Comparison of ENCODE assay signal across 23 cellular contexts in genomic region chr17:4897785-4898184, GRCh38. TPM values are rescaled to one million over a fixed set of nuclear protein-coding genes. Genes with fewer than 3 reads are reported as not detected.
DNase-seq lines count a peak whose midpoint lies in the region; ATAC-seq and TF ChIP-seq lines count a peak whose summit lies in the region.
"Had no signal": no experiment of that assay in that cellular context is flagged by ENCODE, and none has a peak within 500 bp of the region (broad histone marks: within the 10 kb centered on the region; RNA-seq: fewer than 3 reads in every experiment).

No MANE protein-coding gene starts in this region.

- no peak overlapping the region for H2AFZ ChIP-seq in GM23338
- H2AFZ ChIP-seq: GM23248 had no signal

- no peaks in the 10 kb centered on the region for H3K9me2 ChIP-seq in GM23338 (ENCODE audit: insufficient read depth)
- H3K9me2 ChIP-seq: SK-N-SH had no signal

- no peaks in the 10 kb centered on the region for H3K9me3 ChIP-seq in CD4-positive, CD25-positive, alpha-beta regulatory T cell (ENCODE audit: control insufficient read depth in 2 of 2, low read length in 2 of 2)
- H3K9me3 ChIP-seq in neutrophil, result no peaks in the 10 kb centered on the region
- H3K9me3 ChIP-seq: SK-N-SH had no signal

- peak overlapping the region; percentile 95; the same call in 1 of the 2 replicates for H3K4me2 ChIP-seq in GM23338
- H3K4me2 ChIP-seq: SK-N-SH had no signal

- no peaks in the 10 kb centered on the region for H3K27me3 ChIP-seq in CD4-positive, CD25-positive, alpha-beta regulatory T cell (ENCODE audit: control insufficient read depth, insufficient read depth, low read length)
- peaks cover 9% of the 10 kb centered on the region for H3K27me3 ChIP-seq in GM23338 (ENCODE audit: insufficient read depth)
- peaks cover 43% of the 10 kb centered on the region for H3K27me3 ChIP-seq in neutrophil

- H3K36me3 Mint-ChIP-seq in CD4-positive, CD25-positive, alpha-beta regulatory T cell, result peaks cover 10% of the 10 kb centered on the region
- H3K36me3 Mint-ChIP-seq in GM23338 (ENCODE audit: low read depth), result peaks cover 14% of the 10 kb centered on the region; the same call in 2 of the 3 replicates
- peaks cover 23% of the 10 kb centered on the region for H3K36me3 Mint-ChIP-seq in central memory CD8-positive, alpha-beta T cell (ENCODE audit: insufficient read depth)

- DNase-seq in CD4-positive, CD25-positive, alpha-beta regulatory T cell, result no peak
- DNase-seq in GM23338 (ENCODE audit: low spot score) (no peak), superior temporal gyrus (ENCODE audit: extremely low spot score) (no peak), HK-2 (ENCODE audit: unreplicated experiment) (no peak)
- no peak for DNase-seq in central memory CD8-positive, alpha-beta T cell (ENCODE audit: low spot score in 2 of 2)
- DNase-seq in stimulated activated CD4-positive, alpha-beta T cell treated with anti-CD3 and anti-CD28 coated beads, Interleukin-15, amount 100 ng/mL, for 24 hours, result no peak
- DNase-seq: AML-193, DMS53, EL, GM23248, KBM-7, NCI-H1105 treated with DMSO at 0.1 percent for 48 hours, NCI-H1694, NCI-H524, NCI-H82, OCI-M1, SHP77, SK-N-SH had no signal

- TF ChIP-seq CTCF in GM23338 (conservative IDR thresholded peaks at IDR 0.05; ENCODE audit: low read depth in 2 of 2) (no peak), neutrophil (IDR thresholded peaks at IDR 0.05) (no peak)

- H3K9me3 Mint-ChIP-seq in CD4-positive, CD25-positive, alpha-beta regulatory T cell, result peaks cover 0 to 2% (median 0%) of the 10 kb centered on the region in 7 donors
- H3K9me3 Mint-ChIP-seq in GM23338, result no peaks in the 10 kb centered on the region
- no peaks in the 10 kb centered on the region for H3K9me3 Mint-ChIP-seq in central memory CD8-positive, alpha-beta T cell
- H3K9me3 Mint-ChIP-seq: CD8-positive, alpha-beta memory T cell had no signal

- peak overlapping the region in 1 of 3 donors; percentile 85 for H3K27ac Mint-ChIP-seq in CD4-positive, CD25-positive, alpha-beta regulatory T cell
- no peak overlapping the region for H3K27ac Mint-ChIP-seq in GM23338
- H3K27ac Mint-ChIP-seq in central memory CD8-positive, alpha-beta T cell (ENCODE audit: low read depth), result no peak overlapping the region

- no peak overlapping the region for H3K4me3 ChIP-seq in CD4-positive, CD25-positive, alpha-beta regulatory T cell (ENCODE audit: low read depth, low read length)
- H3K4me3 ChIP-seq in GM23338 (no peak overlapping the region), neutrophil (ENCODE audit: low read depth in 1 of 2, low read length in 1 of 2) (no peak overlapping the region)
- H3K4me3 ChIP-seq: GM12878, GM23248 had no signal

- H4K20me1 ChIP-seq in GM23338 (replicated peaks; ENCODE audit: insufficient read depth), result no peaks in the 10 kb centered on the region

- H3K27me3 Mint-ChIP-seq in CD4-positive, CD25-positive, alpha-beta regulatory T cell, result peaks cover 15% of the 10 kb centered on the region
- H3K27me3 Mint-ChIP-seq in GM23338 (ENCODE audit: insufficient read depth, low read depth, poor library complexity), result peaks cover 30% of the 10 kb centered on the region
- H3K27me3 Mint-ChIP-seq in central memory CD8-positive, alpha-beta T cell, result no peaks in the 10 kb centered on the region

- H3K4me3 Mint-ChIP-seq in CD4-positive, CD25-positive, alpha-beta regulatory T cell, result peak overlapping the region in 3 of 4 donors; percentile 10 to 85 (median 79)
- H3K4me3 Mint-ChIP-seq in GM23338, result 0 out of 3 replicates have a peak overlapping the region, but pooled peaks have one; percentile 72
- H3K4me3 Mint-ChIP-seq in central memory CD8-positive, alpha-beta T cell, result peak overlapping the region; percentile 84

- H3K4me1 Mint-ChIP-seq in CD4-positive, CD25-positive, alpha-beta regulatory T cell, result peaks cover 0 to 33% (median 12%) of the 10 kb centered on the region in 4 donors
- H3K4me1 Mint-ChIP-seq in GM23338, result peaks cover 19% of the 10 kb centered on the region
- peaks cover 30% of the 10 kb centered on the region for H3K4me1 Mint-ChIP-seq in central memory CD8-positive, alpha-beta T cell

- H3K79me2 ChIP-seq in GM23338 (replicated peaks; ENCODE audit: insufficient read depth), result no peaks in the 10 kb centered on the region

- peaks cover 33% of the 10 kb centered on the region for H3K4me1 ChIP-seq in CD4-positive, CD25-positive, alpha-beta regulatory T cell (ENCODE audit: control insufficient read depth, insufficient read depth, low read length, poor library complexity, severe bottlenecking)
- H3K4me1 ChIP-seq in GM23338 (ENCODE audit: insufficient read depth) (0 out of 2 replicates have a peak, but pooled peaks cover 5% of the 10 kb centered on the region), neutrophil (ENCODE audit: control insufficient read depth in 1 of 2, insufficient read depth in 1 of 2, low read depth in 1 of 2, low read length in 1 of 2) (peaks cover 33 to 40% of the 10 kb centered on the region in 2 experiments)

- peaks cover 37% of the 10 kb centered on the region for H3F3A ChIP-seq in GM23338 (replicated peaks; ENCODE audit: low read depth)

- H3K36me3 ChIP-seq in CD4-positive, CD25-positive, alpha-beta regulatory T cell (ENCODE audit: control insufficient read depth, insufficient read depth, low read length), result peaks cover 38% of the 10 kb centered on the region
- H3K36me3 ChIP-seq in GM23338 (ENCODE audit: insufficient read depth) (no peaks in the 10 kb centered on the region; the same call in 1 of the 2 replicates), neutrophil (peaks cover 50% of the 10 kb centered on the region)

- no peak for ATAC-seq in CD4-positive, CD25-positive, alpha-beta regulatory T cell (ENCODE audit: low read depth in 2 of 2)
- ATAC-seq in GM23338, result no peak
- ATAC-seq in central memory CD8-positive, alpha-beta T cell (replicated peaks; ENCODE audit: extremely low read depth, poor library complexity, severe bottlenecking), result no peak
- ATAC-seq: GM12878, HCT116, HepG2 had no signal

- no peak overlapping the region for H3K27ac ChIP-seq in CD4-positive, CD25-positive, alpha-beta regulatory T cell (ENCODE audit: insufficient read depth, low read length, poor library complexity, severe bottlenecking)
- H3K27ac ChIP-seq in GM23338 (ENCODE audit: low read depth) (no peak overlapping the region), neutrophil (peak overlapping the region; percentile 95)
- H3K27ac ChIP-seq: GM23248 had no signal

RNA-seq across cellular contexts. Expression of gene C17orf107, which starts 1.6 kb away (rescaled TPM):
- 45.6 TPM for total RNA-seq in CD4-positive, CD25-positive, alpha-beta regulatory T cell
- 1 to 10 TPM; 1.1 to 1.5 (median 1.3) TPM for polyA plus RNA-seq in CD4-positive, CD25-positive, alpha-beta regulatory T cell
- 3.6 and 5.9 TPM in 2 replicates for total RNA-seq in GM23338 (2014; rRNA removed; shearing (Covaris generic))
- 0.78 and 1.9 TPM in 2 replicates for polyA plus RNA-seq in GM23338 (2016; fragmentation: Nextera tagmentation; extraction: Ambion mirVana)

RNA-seq across cellular contexts. Expression of gene CHRNE, which starts 5.1 kb away (rescaled TPM):
- total RNA-seq in CD4-positive, CD25-positive, alpha-beta regulatory T cell, result 3.8 TPM
- under 1 TPM in 2 of 4 donors, not detected in 2; 0.15 to 0.25 TPM for polyA plus RNA-seq in CD4-positive, CD25-positive, alpha-beta regulatory T cell
- 0.23 and 1.2 TPM in 2 replicates for total RNA-seq in GM23338 (2014; rRNA removed; shearing (Covaris generic))
- 0.24 and 0.50 TPM in 2 replicates for polyA plus RNA-seq in GM23338 (2016; fragmentation: Nextera tagmentation; extraction: Ambion mirVana)

RNA-seq across cellular contexts. Expression of gene GP1BA, which starts 34.3 kb away (rescaled TPM):
- 1.9 TPM for total RNA-seq in CD4-positive, CD25-positive, alpha-beta regulatory T cell
- under 1 TPM in 2 of 4 donors, not detected in 2; 0.07 to 0.22 TPM for polyA plus RNA-seq in CD4-positive, CD25-positive, alpha-beta regulatory T cell
- total RNA-seq in GM23338 (2014; rRNA removed; shearing (Covaris generic)), result not detected in 2 replicates
- polyA plus RNA-seq in GM23338 (2016; fragmentation: Nextera tagmentation; extraction: Ambion mirVana), result 0.14 and 0.24 TPM in 2 replicates
- total RNA-seq: CD8-positive, alpha-beta memory T cell; GM23248; HepG2 had no signal
- polyA plus RNA-seq: CD8-positive, alpha-beta memory T cell; HepG2; SK-N-SH had no signal

RNA-seq across cellular contexts. Expression of gene SLC25A11, which starts 42.1 kb away (rescaled TPM):
- 22.6 TPM for total RNA-seq in CD4-positive, CD25-positive, alpha-beta regulatory T cell
- 10 to 100 TPM; 69.3 to 78.4 (median 74.4) TPM for polyA plus RNA-seq in CD4-positive, CD25-positive, alpha-beta regulatory T cell
- total RNA-seq in GM23338 (2014; rRNA removed; shearing (Covaris generic)), result 70.4 and 73.6 TPM in 2 replicates
- 35.7 and 37.8 TPM in 2 replicates for polyA plus RNA-seq in GM23338 (2016; fragmentation: Nextera tagmentation; extraction: Ambion mirVana)

RNA-seq across cellular contexts. Expression of gene RNF167, which starts 42.3 kb away (rescaled TPM):
- total RNA-seq in CD4-positive, CD25-positive, alpha-beta regulatory T cell, result 105 TPM
- 10 to 100 TPM; 31.5 to 58.2 (median 45.9) TPM for polyA plus RNA-seq in CD4-positive, CD25-positive, alpha-beta regulatory T cell
- total RNA-seq in GM23338 (2014; rRNA removed; shearing (Covaris generic)), result 84.4 and 87.0 TPM in 2 replicates
- polyA plus RNA-seq in GM23338 (2016; fragmentation: Nextera tagmentation; extraction: Ambion mirVana), result 60.1 and 61.2 TPM in 2 replicates
